ENCODE assay signal across 13 cellular contexts in genomic region chr4:118716304-118716703, GRCh38.
"Had no signal": no experiment of that assay in that cellular context is flagged by ENCODE, and none has a peak within 500 bp of the region (broad histone marks: within the 10 kb centered on the region; RNA-seq: fewer than 3 reads in every experiment).

No MANE protein-coding gene starts in this region.

- H3K4me2 ChIP-seq: neural progenitor cell had no signal

- H3K9me3 ChIP-seq: gastrocnemius medialis, heart left ventricle, pancreas, thoracic aorta had no signal

- ATAC-seq: activated T-helper 17 cell treated with anti-CD3 and anti-CD28 coated beads, Interleukin-2, amount 50 U/mL, for 72 hours; gastrocnemius medialis; left colon; stimulated activated effector memory CD8-positive, alpha-beta T cell treated with anti-CD3 and anti-CD28 coated beads, Interleukin-12 subunit alpha, Interleukin-12 subunit beta, amount 100 ng/mL, for 72 hours had no signal

- H3K36me3 ChIP-seq: neural progenitor cell, pancreas, thoracic aorta had no signal

- H3K4me3 ChIP-seq: gastrocnemius medialis, heart left ventricle, lung, neural progenitor cell, pancreas, thoracic aorta had no signal

- H3K27me3 ChIP-seq: gastrocnemius medialis, heart left ventricle, neural progenitor cell, pancreas had no signal

- DNase-seq: activated CD4-positive, CD25-positive, alpha-beta regulatory T cell treated with anti-CD3 and anti-CD28 coated beads, Interleukin-2, amount 50 U/mL, for 72 hours; activated naive CD4-positive, alpha-beta T cell treated with Interleukin-2 at 50 U/mL for 16 hours; dermis blood vessel endothelial cell; gastrocnemius medialis; heart left ventricle; left colon; pancreas; T1000 had no signal

- H2AFZ ChIP-seq: neural progenitor cell had no signal

- H3K27ac ChIP-seq: gastrocnemius medialis, heart left ventricle, neural progenitor cell, pancreas, thoracic aorta had no signal

- H3K4me1 ChIP-seq: gastrocnemius medialis, heart left ventricle, neural progenitor cell, pancreas had no signal

- H3K9ac ChIP-seq: neural progenitor cell had no signal
